In the genomic region with DNA sequence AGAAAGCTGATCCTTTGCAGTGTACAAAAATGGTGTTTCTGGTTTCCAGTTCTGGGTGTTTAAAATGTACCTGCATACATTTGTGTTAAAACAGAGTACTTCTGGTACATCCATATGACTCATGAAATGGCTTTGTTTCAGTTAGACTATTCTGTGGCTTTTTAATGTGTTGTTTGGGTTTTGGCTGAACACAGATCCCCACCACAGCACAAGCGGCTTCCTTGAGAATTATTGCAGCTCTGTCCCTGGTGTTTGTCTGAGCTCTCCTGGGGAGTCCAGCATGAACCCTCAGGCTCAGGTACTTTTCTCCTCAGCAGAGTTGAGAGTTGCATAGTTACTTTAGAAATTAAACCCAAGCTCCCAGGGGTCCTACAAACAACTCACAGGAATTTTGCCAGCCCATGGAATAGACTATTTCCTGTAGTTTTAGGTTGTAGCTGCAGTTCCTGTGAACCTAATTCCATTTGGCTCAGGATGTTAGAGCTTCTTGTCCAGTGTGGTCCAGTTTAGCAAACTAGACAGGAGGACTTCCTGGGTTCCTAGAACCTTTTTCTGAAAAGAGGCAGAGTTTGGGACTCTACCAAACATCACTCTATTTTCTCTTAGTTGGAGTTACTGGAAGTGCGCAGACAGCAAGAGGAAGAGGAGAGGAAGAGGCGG, we compare ENCODE assay signal across 15 cellular contexts.
DNase-seq lines count a peak whose midpoint lies in the region; ATAC-seq, FAIRE-seq and TF ChIP-seq lines count a peak whose summit lies in the region.
"Had no signal": no experiment of that assay in that cellular context is flagged by ENCODE, and none has a peak within 500 bp of the region (broad histone marks: within the 10 kb centered on the region; RNA-seq: fewer than 3 reads in every experiment).

No MANE protein-coding gene starts in this region.

- H3K27ac Mint-ChIP-seq in HFFc6 (peak overlapping the region; percentile 17), brain (peak overlapping the region in 4 of 5 experiments; percentile 59 to 95 (median 78)), mesothelial cell of epicardium (peak overlapping the region; percentile 28)
- H3K27ac Mint-ChIP-seq: activated CD4-positive, alpha-beta T cell treated with anti-CD3 and anti-CD28 coated beads, Interleukin-2, amount 10 ng/mL, durations not matched to agents 7 days and 5 days; stimulated activated naive B cell treated with anti-CD40 and anti-IgM and Interleukin-4, amounts not matched to agents 10 μg/mL and 1 μg/mL and 100 μg/mL, for 72 hours had no signal

- no peaks in the 10 kb centered on the region; the same call in none of the 2 replicates for H3K27me3 Mint-ChIP-seq in HFFc6 (ENCODE audit: insufficient read depth)
- H3K27me3 Mint-ChIP-seq in brain = no peaks in the 10 kb centered on the region
- no peaks in the 10 kb centered on the region for H3K27me3 Mint-ChIP-seq in mesothelial cell of epicardium (ENCODE audit: low read depth)
- H3K27me3 Mint-ChIP-seq: activated CD4-positive, alpha-beta T cell treated with anti-CD3 and anti-CD28 coated beads, Interleukin-2, amount 10 ng/mL, durations not matched to agents 7 days and 5 days; stimulated activated naive B cell treated with anti-CD40 and anti-IgM and Interleukin-4, amounts not matched to agents 10 μg/mL and 1 μg/mL and 100 μg/mL, for 72 hours had no signal

- H3K36me3 Mint-ChIP-seq in HFFc6 (ENCODE audit: low read depth) (peaks cover 62% of the 10 kb centered on the region), brain (peaks cover 86% of the 10 kb centered on the region), mesothelial cell of epicardium (peaks cover 52% of the 10 kb centered on the region)

- H3K4me1 Mint-ChIP-seq in HFFc6 (ENCODE audit: low read depth) (peaks cover 16% of the 10 kb centered on the region), brain (peaks cover 25% of the 10 kb centered on the region), mesothelial cell of epicardium (no peaks in the 10 kb centered on the region)

- TF ChIP-seq CTCF in AG10803 (conservative IDR thresholded peaks at IDR 0.05; ENCODE audit: low read length) = no peak
- no peak for TF ChIP-seq CTCF in HFFc6 (IDR thresholded peaks at IDR 0.05)
- TF ChIP-seq CTCF in brain (conservative IDR thresholded peaks at IDR 0.05) = no peak
- no peak for TF ChIP-seq CTCF in mesothelial cell of epicardium (IDR thresholded peaks at IDR 0.05; ENCODE audit: unreplicated experiment)
- TF ChIP-seq CTCF in D721Med (IDR thresholded peaks at IDR 0.05; ENCODE audit: insufficient read depth, missing control alignments) = no peak

- H3K4me3 Mint-ChIP-seq in HFFc6 (no peak overlapping the region), brain (no peak overlapping the region), mesothelial cell of epicardium (no peak overlapping the region)
- H3K4me3 Mint-ChIP-seq: activated CD4-positive, alpha-beta T cell treated with anti-CD3 and anti-CD28 coated beads, Interleukin-2, amount 10 ng/mL, durations not matched to agents 7 days and 5 days; stimulated activated naive B cell treated with anti-CD40 and anti-IgM and Interleukin-4, amounts not matched to agents 10 μg/mL and 1 μg/mL and 100 μg/mL, for 72 hours had no signal

- H3K9me3 Mint-ChIP-seq in HFFc6 (no peaks in the 10 kb centered on the region), brain (no peaks in the 10 kb centered on the region), mesothelial cell of epicardium (no peaks in the 10 kb centered on the region)
- H3K9me3 Mint-ChIP-seq: activated CD4-positive, alpha-beta T cell treated with anti-CD3 and anti-CD28 coated beads, Interleukin-2, amount 10 ng/mL, durations not matched to agents 7 days and 5 days; stimulated activated naive B cell treated with anti-CD40 and anti-IgM and Interleukin-4, amounts not matched to agents 10 μg/mL and 1 μg/mL and 100 μg/mL, for 72 hours had no signal

- H3K4me3 ChIP-seq in AG10803 (ENCODE audit: low read length) = no peak overlapping the region
- H3K4me3 ChIP-seq: K562, SJSA1 had no signal

- no peak for ATAC-seq in HG03520 (IDR thresholded peaks at IDR 0.05; ENCODE audit: unreplicated experiment)
- ATAC-seq: stimulated activated naive B cell treated with anti-CD40 and anti-IgM and Interleukin-4, amounts not matched to agents 10 μg/mL and 1 μg/mL and 100 μg/mL, for 72 hours had no signal

- no peak for FAIRE-seq in D721Med (lab: Jason Lieb, UNC)
- FAIRE-seq: GM18507, K562 had no signal

- DNase-seq in AG10803 (ENCODE audit: low read depth) (peak; percentile 79), HFFc6 (peak; percentile 13), mesothelial cell of epicardium (ENCODE audit: low spot score in 2 of 2, unreplicated experiment in 2 of 2) (no peak), SIG-M5 treated with dmso at 0.1 percent for 504 hours (lab: John Stamatoyannopoulos, UW; ENCODE audit: unreplicated experiment) (no peak), D721Med (ENCODE audit: insufficient read length, low spot score) (no peak), OCI-M2 (lab: John Stamatoyannopoulos, UW; ENCODE audit: unreplicated experiment) (no peak)
- DNase-seq: activated CD4-positive, alpha-beta T cell treated with anti-CD3 and anti-CD28 coated beads, Interleukin-2, amount 10 ng/mL, durations not matched to agents 7 days and 5 days; COR-L47; stimulated activated CD4-positive, alpha-beta T cell treated with anti-CD3 and anti-CD28 coated beads, Interleukin-12 subunit alpha, Interleukin-12 subunit beta, amount 100 ng/mL, for 4 hours; stimulated activated naive B cell treated with anti-CD40 and anti-IgM and Interleukin-4, amounts not matched to agents 10 μg/mL and 1 μg/mL and 100 μg/mL, for 72 hours had no signal

Comparison
In these comparisons a context has a peak if more than half of its experiments do, and no peak if none do; other contexts are left out.
1. DNase-seq: peak in AG10803 (single experiment) and HFFc6 (single experiment); none in mesothelial cell of epicardium (0 of 2), SIG-M5 treated with dmso at 0.1 percent for 504 hours (single experiment), D721Med (single experiment) and OCI-M2 (single experiment).
2. H3K27ac Mint-ChIP-seq: peak in every context shown above with its lines; median percentile 78 in brain; 28 in mesothelial cell of epicardium; 17 in HFFc6.